Comparison of ENCODE assay signal across 1 cellular context in the genomic region with DNA sequence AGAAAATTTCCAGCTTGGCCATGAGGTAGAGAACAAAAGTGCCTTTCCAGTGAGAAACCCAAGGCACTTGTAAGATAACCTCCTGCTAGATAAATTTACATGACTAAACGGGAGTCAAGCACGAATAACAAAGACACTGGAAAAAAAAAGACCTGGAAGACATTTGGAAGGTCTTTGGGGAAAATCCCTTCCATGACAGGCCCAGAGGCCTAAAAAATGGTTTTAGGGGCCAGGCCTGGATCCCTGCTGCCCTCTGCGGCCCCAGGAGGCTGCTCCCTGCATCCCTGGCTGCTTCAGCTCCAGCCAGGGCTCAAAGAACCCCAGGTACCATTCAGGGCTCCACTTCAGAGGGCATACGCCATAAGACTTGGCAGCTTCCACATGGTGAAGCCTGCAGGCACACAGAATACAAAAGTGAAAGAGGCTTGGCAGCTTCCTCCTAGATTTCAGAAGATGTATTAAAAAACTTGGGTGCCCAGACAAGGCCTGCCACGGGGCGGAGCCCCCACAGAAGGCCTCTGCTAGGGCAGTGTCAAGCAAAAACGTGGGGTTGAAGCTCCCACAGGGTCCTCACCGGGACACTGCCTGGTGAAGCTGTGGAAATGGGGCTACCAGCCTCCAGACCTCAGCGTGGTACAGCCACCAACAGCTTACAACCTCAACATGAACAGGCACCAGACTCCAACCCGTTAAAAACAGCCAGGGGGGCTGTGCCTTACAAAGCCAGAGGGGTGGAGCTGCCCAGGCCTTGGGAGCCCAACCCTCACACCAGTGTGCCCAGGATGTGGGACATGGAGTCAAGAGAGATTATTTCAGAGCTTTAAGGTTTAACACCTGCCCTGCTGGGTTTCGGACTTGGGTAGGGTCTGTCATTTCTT.
TF ChIP-seq lines count a peak whose summit lies in the region.

No MANE protein-coding gene starts in this region.

TF ChIP-seq in GM12878, 131 proteins besides CTCF, POLR2A, EP300 and RAD21 (continued from another document):
- TF ChIP-seq, protein P1, sequence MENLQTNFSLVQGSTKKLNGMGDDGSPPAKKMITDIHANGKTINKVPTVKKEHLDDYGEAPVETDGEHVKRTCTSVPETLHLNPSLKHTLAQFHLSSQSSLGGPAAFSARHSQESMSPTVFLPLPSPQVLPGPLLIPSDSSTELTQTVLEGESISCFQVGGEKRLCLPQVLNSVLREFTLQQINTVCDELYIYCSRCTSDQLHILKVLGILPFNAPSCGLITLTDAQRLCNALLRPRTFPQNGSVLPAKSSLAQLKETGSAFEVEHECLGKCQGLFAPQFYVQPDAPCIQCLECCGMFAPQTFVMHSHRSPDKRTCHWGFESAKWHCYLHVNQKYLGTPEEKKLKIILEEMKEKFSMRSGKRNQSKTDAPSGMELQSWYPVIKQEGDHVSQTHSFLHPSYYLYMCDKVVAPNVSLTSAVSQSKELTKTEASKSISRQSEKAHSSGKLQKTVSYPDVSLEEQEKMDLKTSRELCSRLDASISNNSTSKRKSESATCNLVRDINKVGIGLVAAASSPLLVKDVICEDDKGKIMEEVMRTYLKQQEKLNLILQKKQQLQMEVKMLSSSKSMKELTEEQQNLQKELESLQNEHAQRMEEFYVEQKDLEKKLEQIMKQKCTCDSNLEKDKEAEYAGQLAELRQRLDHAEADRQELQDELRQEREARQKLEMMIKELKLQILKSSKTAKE (IDR thresholded peaks at IDR 0.05; ENCODE audit: low read depth, poor library complexity, severe bottlenecking) = no peak
- TF ChIP-seq EGR1 (IDR thresholded peaks at IDR 0.05; ENCODE audit: borderline replicate concordance in 1 of 2, low read depth in 2 of 2, low read length in 2 of 2) (no peak), TCF7 (IDR thresholded peaks at IDR 0.05; ENCODE audit: borderline replicate concordance) (no peak), SRF (IDR thresholded peaks at IDR 0.05; ENCODE audit: low read depth in 2 of 2, low read length in 2 of 2) (no peak), CREM (IDR thresholded peaks at IDR 0.05; ENCODE audit: low read depth) (no peak), CREB1 (IDR thresholded peaks at IDR 0.05; ENCODE audit: low read depth) (no peak)
